In the genomic region with DNA sequence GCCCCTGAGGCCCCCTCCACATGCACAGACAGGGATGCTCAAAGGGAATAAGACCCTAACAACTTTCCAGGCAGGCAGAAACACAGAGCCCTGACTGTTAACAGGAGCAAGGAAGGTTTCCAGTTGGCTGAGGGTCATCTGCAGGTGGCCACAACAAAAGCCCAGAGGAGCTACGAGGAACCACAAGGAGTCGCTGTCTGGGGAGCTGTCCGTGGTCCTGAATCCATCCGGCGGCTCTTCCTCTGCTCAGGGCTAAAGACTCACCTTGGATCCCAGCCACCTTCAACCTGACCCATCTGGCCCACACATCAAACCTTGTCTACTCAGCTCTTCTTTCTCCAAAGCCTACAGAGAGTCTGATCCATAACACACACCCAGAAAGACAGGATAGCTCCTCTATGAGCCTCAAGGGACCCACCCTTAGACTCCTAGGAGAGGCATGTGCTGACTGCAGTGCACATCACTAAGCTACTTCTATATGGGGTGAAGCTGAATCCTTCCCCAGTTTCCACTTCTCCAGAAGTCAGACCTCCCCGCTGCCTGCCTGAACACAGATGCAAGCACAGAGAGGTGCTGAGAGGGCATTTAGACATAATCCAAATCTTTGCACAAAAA, we compare ENCODE assay signal across 1 cellular context.
TF ChIP-seq lines count a peak whose summit lies in the region.

No MANE protein-coding gene starts in this region.

TF ChIP-seq in GM23338, 12 proteins besides CTCF, POLR2A, EP300 and RAD21 (continued from another document):
- no peak for TF ChIP-seq EZH2 (IDR thresholded peaks at IDR 0.05; ENCODE audit: low read depth, unreplicated experiment)
- TF ChIP-seq ZNF331 (CRISPR knock-in tag; IDR thresholded peaks at IDR 0.05; ENCODE audit: low read depth): no peak
- no peak for TF ChIP-seq NANOG (IDR thresholded peaks at IDR 0.05; ENCODE audit: borderline replicate concordance)
- TF ChIP-seq ZNF114 (CRISPR knock-in tag; IDR thresholded peaks at IDR 0.05): peak; percentile 40; the same call in 1 of the 2 replicates
- TF ChIP-seq ETS1 (IDR thresholded peaks at IDR 0.05): no peak
- peak; percentile 99 for TF ChIP-seq REST (IDR thresholded peaks at IDR 0.05; ENCODE audit: unreplicated experiment)
- TF ChIP-seq POLR2AphosphoS5 (IDR thresholded peaks at IDR 0.05; ENCODE audit: low read depth): no peak
- TF ChIP-seq STAT1 (IDR thresholded peaks at IDR 0.05; ENCODE audit: unreplicated experiment): no peak
- TF ChIP-seq CREB1 (CRISPR knock-in tag; IDR thresholded peaks at IDR 0.05; ENCODE audit: low read depth): peak; percentile 32; the same call in 1 of the 2 replicates
- TF ChIP-seq EZH2phosphoT487 (IDR thresholded peaks at IDR 0.05; ENCODE audit: unreplicated experiment): no peak
TF ChIP-seq in GM23338: peak in this region for 4.
